Comparison of ENCODE assay signal across 20 cellular contexts in the genomic region with DNA sequence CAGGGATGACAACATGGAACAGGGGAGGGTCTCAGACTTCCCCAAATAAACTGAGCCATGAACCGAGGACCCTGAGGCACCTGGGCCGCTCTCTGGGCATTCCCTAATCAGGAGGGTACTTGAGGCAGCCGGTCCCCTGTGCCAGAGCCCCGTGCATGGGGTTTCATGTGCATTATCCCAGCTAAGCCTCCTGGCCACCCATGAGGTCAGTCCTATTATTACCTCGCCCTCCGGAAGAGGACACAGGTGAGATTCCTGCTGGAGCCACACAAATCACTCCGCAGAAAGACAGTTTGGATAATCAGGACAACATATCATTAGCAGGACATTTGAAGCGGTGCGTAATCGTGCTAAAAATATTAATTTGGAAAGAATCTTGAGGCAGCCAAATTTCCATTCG.
DNase-seq lines count a peak whose midpoint lies in the region; ATAC-seq and TF ChIP-seq lines count a peak whose summit lies in the region.
"Had no signal": no experiment of that assay in that cellular context is flagged by ENCODE, and none has a peak within 500 bp of the region (broad histone marks: within the 10 kb centered on the region; RNA-seq: fewer than 3 reads in every experiment).

No MANE protein-coding gene starts in this region.

- peak overlapping the region; percentile 92 for H3K27ac ChIP-seq in KMS-11
- peak overlapping the region; percentile 97 for H3K27ac ChIP-seq in OCI-LY7 (ENCODE audit: low read depth, low read length, poor library complexity, severe bottlenecking)
- H3K27ac ChIP-seq in skeletal muscle tissue (ENCODE audit: low read depth, low read length), result peak overlapping the region; percentile 60
- H3K27ac ChIP-seq: GM23248 had no signal

- H4K20me1 ChIP-seq in KMS-11 (ENCODE audit: insufficient read depth) (no peaks in the 10 kb centered on the region), OCI-LY7 (ENCODE audit: insufficient read depth, low read length) (no peaks in the 10 kb centered on the region)

- H3K4me1 ChIP-seq in KMS-11 (ENCODE audit: low read depth, poor library complexity, severe bottlenecking), result peaks cover 58% of the 10 kb centered on the region
- H3K4me1 ChIP-seq in OCI-LY7 (ENCODE audit: insufficient read depth, low read length, poor library complexity, severe bottlenecking), result peaks cover 86% of the 10 kb centered on the region
- peaks cover 7 to 22% (median 16%) of the 10 kb centered on the region in 3 donors for H3K4me1 ChIP-seq in skeletal muscle tissue (ENCODE audit: control insufficient read depth in 3 of 3, insufficient read depth in 3 of 3, low read length in 3 of 3)

- H3K36me3 ChIP-seq in KMS-11 (ENCODE audit: insufficient read depth) (no peaks in the 10 kb centered on the region), OCI-LY7 (ENCODE audit: insufficient read depth, low read length) (no peaks in the 10 kb centered on the region), skeletal muscle tissue (ENCODE audit: control insufficient read depth in 3 of 3, insufficient read depth in 3 of 3, low read length in 3 of 3) (no peaks in the 10 kb centered on the region)

- ATAC-seq in left ventricle myocardium superior, result peak; percentile 75
- ATAC-seq in Right ventricle myocardium inferior, result no peak
- ATAC-seq: A549; CD8-positive, alpha-beta T cell had no signal

- POLR2A ChIA-PET in OCI-LY7 (lab: Charles Lee), result interaction anchor here (1.2 to 3.5 kb wide), 5 partner anchors 8 to 46 kb away, joined by 3 to 24 read pairs (median 5); no protein-coding TSS in a partner anchor

- H3K36me3 Mint-ChIP-seq in mesothelial cell of epicardium, result no peaks in the 10 kb centered on the region
- H3K36me3 Mint-ChIP-seq: CD8-positive, alpha-beta T cell had no signal

- H3K9ac ChIP-seq in KMS-11 (peak overlapping the region; percentile 55; the same call in 1 of the 2 replicates), skeletal muscle tissue (ENCODE audit: low read depth in 1 of 3, low read length in 3 of 3) (peak overlapping the region in 2 of 3 donors; percentile 53 to 65)
- H3K9ac ChIP-seq: GM23248 had no signal

- no peak for DNase-seq in left ventricle myocardium superior
- DNase-seq in Right ventricle myocardium inferior (ENCODE audit: missing footprints), result no peak
- DNase-seq in OCI-LY7 (ENCODE audit: low spot score), result no peak
- DNase-seq in SKM-1 (lab: John Stamatoyannopoulos, UW; ENCODE audit: unreplicated experiment), result no peak
- DNase-seq in mesothelial cell of epicardium (ENCODE audit: low spot score in 2 of 2, unreplicated experiment in 2 of 2), result no peak
- no peak for DNase-seq in NOMO-1 treated with dmso at 0.1 percent for 144 hours (lab: John Stamatoyannopoulos, UW; ENCODE audit: unreplicated experiment)
- DNase-seq: Calu3; CD8-positive, alpha-beta T cell; GM23248; HCEC 1CT; NCI-H1105 treated with DMSO at 0.1 percent for 48 hours; NCI-H1930; NCI-H345; NCI-H524 treated with DMSO at 0.1 percent for 48 hours; NK-92 treated with Interleukin-12 subunit alpha and Interleukin-12 subunit beta, amount 100 ng/mL, for 24 hours; RPMI8226 had no signal

- no peak for TF ChIP-seq CTCF in KMS-11 (conservative IDR thresholded peaks at IDR 0.05; ENCODE audit: low read depth, low read length)
- TF ChIP-seq CTCF in OCI-LY7 (conservative IDR thresholded peaks at IDR 0.05; ENCODE audit: low read length), result no peak
- TF ChIP-seq CTCF in mesothelial cell of epicardium (IDR thresholded peaks at IDR 0.05; ENCODE audit: unreplicated experiment), result no peak

- peaks cover 51% of the 10 kb centered on the region for H3K27me3 Mint-ChIP-seq in mesothelial cell of epicardium (ENCODE audit: low read depth)

- H3K4me1 Mint-ChIP-seq in mesothelial cell of epicardium, result peaks cover 4% of the 10 kb centered on the region

- H2AFZ ChIP-seq in KMS-11 (ENCODE audit: low read depth) (no peak overlapping the region; the same call in 1 of the 2 replicates), OCI-LY7 (ENCODE audit: low read length) (peak overlapping the region; percentile 8; the same call in 1 of the 2 replicates)
- H2AFZ ChIP-seq: GM23248 had no signal

- H3K79me2 ChIP-seq in KMS-11 (ENCODE audit: insufficient read depth, low read depth) (no peaks in the 10 kb centered on the region), OCI-LY7 (ENCODE audit: insufficient read depth, low read depth, low read length) (no peaks in the 10 kb centered on the region)

- CTCF ChIA-PET in OCI-LY7 (lab: Charles Lee; ENCODE audit: unreplicated experiment), result no interaction called here

- H3K4me2 ChIP-seq in KMS-11, result peak overlapping the region; percentile 79
- H3K4me2 ChIP-seq in OCI-LY7 (ENCODE audit: low read length), result peak overlapping the region; percentile 76
- H3K4me2 ChIP-seq: A549 had no signal

- no peaks in the 10 kb centered on the region for H3K9me2 ChIP-seq in OCI-LY7 (ENCODE audit: insufficient read depth, low read length)

- H3K27me3 ChIP-seq in KMS-11 (ENCODE audit: insufficient read depth, low read depth) (no peaks in the 10 kb centered on the region; the same call in 1 of the 2 replicates), skeletal muscle tissue (ENCODE audit: control insufficient read depth in 3 of 3, insufficient read depth in 3 of 3, low read length in 3 of 3) (no peaks in the 10 kb centered on the region)

- H3K9me3 ChIP-seq in OCI-LY7 (ENCODE audit: low read length) (no peaks in the 10 kb centered on the region), skeletal muscle tissue (ENCODE audit: control insufficient read depth in 3 of 3, low read length in 3 of 3) (no peaks in the 10 kb centered on the region)
- H3K9me3 ChIP-seq: A549 had no signal

- intact Hi-C loops in left ventricle myocardium superior (cut with micrococcal nuclease) (no loop called here), Right ventricle myocardium inferior (cut with DNase I) (loop anchor here (5.0 kb wide), 1 partner anchor 49 kb away; no protein-coding TSS in a partner anchor), OCI-LY7 (cut with micrococcal nuclease; ENCODE audit: unreplicated experiment) (no loop called here)

- H3K4me3 ChIP-seq in KMS-11 (IDR thresholded peaks at IDR 0.05; ENCODE audit: insufficient read depth, low read depth, low read length), result no peak overlapping the region
- peak overlapping the region; percentile 31 for H3K4me3 ChIP-seq in OCI-LY7 (ENCODE audit: low read depth, low read length, poor library complexity, severe bottlenecking)
- peak overlapping the region in 1 of 3 donors; percentile 5 for H3K4me3 ChIP-seq in skeletal muscle tissue (ENCODE audit: low read length in 3 of 3)
- H3K4me3 ChIP-seq: A549, GM23248 had no signal

- H3K4me3 Mint-ChIP-seq in mesothelial cell of epicardium, result no peak overlapping the region
- H3K4me3 Mint-ChIP-seq: CD8-positive, alpha-beta T cell; T-helper 1 cell treated with Interleukin-12 subunit alpha and Interleukin-12 subunit beta and Interleukin-4 antibody, amounts not matched to agents 30 μg/mL and 1 μg/mL, for 36 hours had no signal

- no TSS peak for BruUV-seq in OCI-LY7 (replicated peaks; lab: Mats Ljungman, UMichigan)

- H3K27ac Mint-ChIP-seq in mesothelial cell of epicardium, result no peak overlapping the region
- H3K27ac Mint-ChIP-seq: CD8-positive, alpha-beta T cell; T-helper 1 cell treated with Interleukin-12 subunit alpha and Interleukin-12 subunit beta and Interleukin-4 antibody, amounts not matched to agents 30 μg/mL and 1 μg/mL, for 36 hours had no signal

- no peaks in the 10 kb centered on the region for H3K9me3 Mint-ChIP-seq in mesothelial cell of epicardium
- H3K9me3 Mint-ChIP-seq: CD8-positive, alpha-beta T cell; T-helper 1 cell treated with Interleukin-12 subunit alpha and Interleukin-12 subunit beta and Interleukin-4 antibody, amounts not matched to agents 30 μg/mL and 1 μg/mL, for 36 hours had no signal
